ENCODE assay signal across 11 cellular contexts in genomic region chr10:22631646-22632278, GRCh38.
A peak's percentile ranks its signal among the peaks of the same experiment; 100 is the strongest.
DNase-seq lines count a peak whose midpoint lies in the region; ATAC-seq and TF ChIP-seq lines count a peak whose summit lies in the region.
"Had no signal": no experiment of that assay in that cellular context is flagged by ENCODE, and none has a peak within 500 bp of the region (broad histone marks: within the 10 kb centered on the region; RNA-seq: fewer than 3 reads in every experiment).

No MANE protein-coding gene starts in this region.

- CTCF ChIA-PET in CD8-positive, alpha-beta T cell (lab: Charles Lee) = interaction anchor here (1.1 to 2.6 kb wide), 7 partner anchors 10 to 57 kb away, joined by 3 to 12 read pairs (median 3); no protein-coding TSS in a partner anchor
- CTCF ChIA-PET in naive thymus-derived CD4-positive, alpha-beta T cell (lab: Charles Lee) = interaction anchor here (0.8 to 1.5 kb wide), 3 partner anchors 8 to 12 kb away, joined by 3 read pairs; no protein-coding TSS in a partner anchor

- peaks cover 24% of the 10 kb centered on the region for H3K36me3 Mint-ChIP-seq in CD8-positive, alpha-beta T cell
- H3K36me3 Mint-ChIP-seq in naive thymus-derived CD4-positive, alpha-beta T cell = peaks cover 3 to 20% (median 19%) of the 10 kb centered on the region in 5 donors

- H3K4me3 ChIP-seq in CD8-positive, alpha-beta T cell (ENCODE audit: low read depth, low read length) = no peak overlapping the region
- H3K4me3 ChIP-seq in effector memory CD4-positive, alpha-beta T cell (ENCODE audit: insufficient read depth, low read depth, low read length, poor library complexity, severe bottlenecking) = no peak overlapping the region
- H3K4me3 ChIP-seq in naive thymus-derived CD4-positive, alpha-beta T cell (ENCODE audit: low read length) = peak overlapping the region; percentile 14
- H3K4me3 ChIP-seq: skin epidermis had no signal

- H3K9me3 ChIP-seq in CD8-positive, alpha-beta T cell (ENCODE audit: low read length) = no peaks in the 10 kb centered on the region
- no peaks in the 10 kb centered on the region for H3K9me3 ChIP-seq in effector memory CD4-positive, alpha-beta T cell (ENCODE audit: control insufficient read depth, low read length)
- no peaks in the 10 kb centered on the region for H3K9me3 ChIP-seq in naive thymus-derived CD4-positive, alpha-beta T cell (ENCODE audit: control insufficient read depth in 2 of 3, low read length in 3 of 3)

- peaks cover 3% of the 10 kb centered on the region for H3K9me3 Mint-ChIP-seq in CD8-positive, alpha-beta T cell
- H3K9me3 Mint-ChIP-seq in naive thymus-derived CD4-positive, alpha-beta T cell = peaks cover 0 to 9% (median 0%) of the 10 kb centered on the region in 11 donors

- H3K27ac Mint-ChIP-seq in CD8-positive, alpha-beta T cell = peak overlapping the region; percentile 97
- H3K27ac Mint-ChIP-seq in naive thymus-derived CD4-positive, alpha-beta T cell = peak overlapping the region; percentile 11 to 98 (median 89)

- no peak for DNase-seq in CD8-positive, alpha-beta T cell
- DNase-seq in OCI-M1 (lab: John Stamatoyannopoulos, UW) (peak; percentile 27), NCI-H2227 treated with DMSO at 0.1 percent for 48 hours (lab: John Stamatoyannopoulos, UW) (no peak)
- DNase-seq in effector memory CD4-positive, alpha-beta T cell = no peak
- no peak for DNase-seq in naive thymus-derived CD4-positive, alpha-beta T cell
- DNase-seq in activated CD8-positive, alpha-beta memory T cell treated with anti-CD3 and anti-CD28 coated beads, Interleukin-2, amount 50 U/mL, for 48 hours = no peak
- DNase-seq: DND-41, glutamatergic neuron had no signal

- peaks cover 96% of the 10 kb centered on the region for H3K4me1 Mint-ChIP-seq in CD8-positive, alpha-beta T cell (ENCODE audit: low read depth)
- peaks cover 63 to 98% (median 95%) of the 10 kb centered on the region in 7 donors for H3K4me1 Mint-ChIP-seq in naive thymus-derived CD4-positive, alpha-beta T cell

- POLR2A ChIA-PET in CD8-positive, alpha-beta T cell (lab: Charles Lee) = interaction anchor here (1.2 to 7.3 kb wide), 9 partner anchors 9 to 73 kb away, joined by 3 to 64 read pairs (median 7); no protein-coding TSS in a partner anchor
- POLR2A ChIA-PET in naive thymus-derived CD4-positive, alpha-beta T cell (lab: Charles Lee) = interaction anchor here (0.6 to 4.2 kb wide), 9 partner anchors 8 to 46 kb away, joined by 3 to 31 read pairs (median 6); no protein-coding TSS in a partner anchor

- no peak for TF ChIP-seq CTCF in CD8-positive, alpha-beta T cell (IDR thresholded peaks at IDR 0.05)

- no peaks in the 10 kb centered on the region for H3K27me3 ChIP-seq in CD8-positive, alpha-beta T cell (ENCODE audit: insufficient read depth, low read length)
- H3K27me3 ChIP-seq in effector memory CD4-positive, alpha-beta T cell (replicated peaks; ENCODE audit: control insufficient read depth, insufficient read depth, low read length, poor library complexity, severe bottlenecking) = no peaks in the 10 kb centered on the region
- no peaks in the 10 kb centered on the region for H3K27me3 ChIP-seq in naive thymus-derived CD4-positive, alpha-beta T cell (ENCODE audit: control insufficient read depth in 2 of 2, insufficient read depth in 2 of 2, low read length in 2 of 2)

- no peaks in the 10 kb centered on the region for H3K27me3 Mint-ChIP-seq in CD8-positive, alpha-beta T cell (ENCODE audit: low read depth)
- H3K27me3 Mint-ChIP-seq in naive thymus-derived CD4-positive, alpha-beta T cell = no peaks in the 10 kb centered on the region

- no peaks in the 10 kb centered on the region for H3K36me3 ChIP-seq in CD8-positive, alpha-beta T cell (ENCODE audit: insufficient read depth, low read length)
- no peaks in the 10 kb centered on the region for H3K36me3 ChIP-seq in effector memory CD4-positive, alpha-beta T cell (ENCODE audit: control insufficient read depth, insufficient read depth, low read length)
- no peaks in the 10 kb centered on the region for H3K36me3 ChIP-seq in naive thymus-derived CD4-positive, alpha-beta T cell (ENCODE audit: control insufficient read depth in 2 of 3, insufficient read depth in 3 of 3, low read length in 3 of 3)

- peaks cover 96% of the 10 kb centered on the region for H3K4me1 ChIP-seq in CD8-positive, alpha-beta T cell (ENCODE audit: insufficient read depth, low read length)
- H3K4me1 ChIP-seq in effector memory CD4-positive, alpha-beta T cell (ENCODE audit: control insufficient read depth, insufficient read depth, low read length, poor library complexity, severe bottlenecking) = peaks cover 60% of the 10 kb centered on the region
- H3K4me1 ChIP-seq in naive thymus-derived CD4-positive, alpha-beta T cell (ENCODE audit: control insufficient read depth in 2 of 2, insufficient read depth in 2 of 2, low read length in 2 of 2) = peaks cover 56 to 97% of the 10 kb centered on the region in 2 donors

- H3K27ac ChIP-seq in CD8-positive, alpha-beta T cell (ENCODE audit: low read depth, low read length) = peak overlapping the region; percentile 16
- peak overlapping the region; percentile 76 for H3K27ac ChIP-seq in effector memory CD4-positive, alpha-beta T cell (ENCODE audit: insufficient read depth, low read length, poor library complexity, severe bottlenecking)
- peak overlapping the region; percentile 68 for H3K27ac ChIP-seq in naive thymus-derived CD4-positive, alpha-beta T cell (ENCODE audit: low read depth, low read length)

- ATAC-seq in CD8-positive, alpha-beta T cell = no peak
- no peak for ATAC-seq in naive thymus-derived CD4-positive, alpha-beta T cell
- ATAC-seq in GM19035 (IDR thresholded peaks at IDR 0.05; ENCODE audit: unreplicated experiment) (no peak), HG02973 (IDR thresholded peaks at IDR 0.05; ENCODE audit: unreplicated experiment) (no peak)

- peak overlapping the region; percentile 58 for H3K4me3 Mint-ChIP-seq in CD8-positive, alpha-beta T cell
- H3K4me3 Mint-ChIP-seq in naive thymus-derived CD4-positive, alpha-beta T cell = peak overlapping the region in 6 of 10 donors; percentile 14 to 75 (median 30)

- intact Hi-C loops in CD8-positive, alpha-beta T cell (cut with DNase I, micrococcal nuclease) = loop anchor here in 1 of 2 experiments (1.0 to 2.0 kb wide), 3 partner anchors 15 to 51 kb away; no protein-coding TSS in a partner anchor
- intact Hi-C loops in naive thymus-derived CD4-positive, alpha-beta T cell (cut with micrococcal nuclease) = loop anchor here (5.0 to 10.0 kb wide), 2 partner anchors 81 to 463 kb away; partner anchors contain the start of genes MSRB2 (in 1 of the 2) and PIP4K2A (in 1 of the 2)

Comparison
In these comparisons a context has a peak if more than half of its experiments do, and no peak if none do; other contexts are left out.
1. H3K27ac ChIP-seq: peak in every context shown above with its lines; median percentile 76 in effector memory CD4-positive, alpha-beta T cell; 68 in naive thymus-derived CD4-positive, alpha-beta T cell; 16 in CD8-positive, alpha-beta T cell.